Comparison of ENCODE assay signal across 1 cellular context in the genomic region with DNA sequence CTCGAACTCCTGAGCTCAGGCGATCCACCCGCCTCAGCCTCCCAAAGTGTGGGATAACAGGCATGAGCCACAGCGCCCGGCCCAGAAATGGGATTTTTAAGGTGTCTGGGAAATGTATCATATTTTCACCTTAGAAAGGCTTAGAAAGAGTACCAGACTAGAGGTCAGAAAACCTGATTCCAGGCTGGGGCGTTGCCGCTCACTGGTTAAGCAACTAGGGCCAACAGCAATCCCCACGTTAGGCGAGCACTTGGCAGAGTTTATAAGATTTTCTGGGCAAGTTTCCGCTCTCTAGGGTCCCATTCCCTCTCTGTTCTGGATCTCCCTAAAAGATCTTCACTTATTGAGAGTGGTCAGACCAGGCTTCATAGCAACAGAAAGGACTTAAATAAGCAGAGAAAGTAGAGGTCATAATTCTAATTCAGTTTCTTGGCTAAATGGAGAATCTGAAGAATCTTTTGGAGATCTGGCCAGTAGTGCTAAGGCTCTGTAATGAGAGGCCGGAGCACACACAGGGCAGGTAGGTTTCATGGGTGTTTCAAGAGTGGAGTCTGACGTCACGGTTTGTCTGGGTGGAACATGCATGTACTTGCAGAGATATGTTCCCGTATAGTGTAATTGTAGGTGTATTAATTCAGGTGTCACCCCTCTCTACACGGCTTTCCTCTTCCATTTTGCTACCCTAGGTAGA.
TF ChIP-seq lines count a peak whose summit lies in the region.

No MANE protein-coding gene starts in this region.

TF ChIP-seq in HCT116, 20 proteins besides CTCF, POLR2A, EP300 and RAD21 (continued from another document):
- TF ChIP-seq, protein P1, sequence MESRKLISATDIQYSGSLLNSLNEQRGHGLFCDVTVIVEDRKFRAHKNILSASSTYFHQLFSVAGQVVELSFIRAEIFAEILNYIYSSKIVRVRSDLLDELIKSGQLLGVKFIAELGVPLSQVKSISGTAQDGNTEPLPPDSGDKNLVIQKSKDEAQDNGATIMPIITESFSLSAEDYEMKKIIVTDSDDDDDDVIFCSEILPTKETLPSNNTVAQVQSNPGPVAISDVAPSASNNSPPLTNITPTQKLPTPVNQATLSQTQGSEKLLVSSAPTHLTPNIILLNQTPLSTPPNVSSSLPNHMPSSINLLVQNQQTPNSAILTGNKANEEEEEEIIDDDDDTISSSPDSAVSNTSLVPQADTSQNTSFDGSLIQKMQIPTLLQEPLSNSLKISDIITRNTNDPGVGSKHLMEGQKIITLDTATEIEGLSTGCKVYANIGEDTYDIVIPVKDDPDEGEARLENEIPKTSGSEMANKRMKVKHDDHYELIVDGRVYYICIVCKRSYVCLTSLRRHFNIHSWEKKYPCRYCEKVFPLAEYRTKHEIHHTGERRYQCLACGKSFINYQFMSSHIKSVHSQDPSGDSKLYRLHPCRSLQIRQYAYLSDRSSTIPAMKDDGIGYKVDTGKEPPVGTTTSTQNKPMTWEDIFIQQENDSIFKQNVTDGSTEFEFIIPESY (IDR thresholded peaks at IDR 0.05; ENCODE audit: extremely low read depth, insufficient replicate concordance, low read length) = no peak
- TF ChIP-seq SP1 (IDR thresholded peaks at IDR 0.05; ENCODE audit: low read depth) = no peak
TF ChIP-seq in HCT116: peak in this region for 0.
